12 cellular contexts compared by ENCODE assay signal in genomic region chr15:67118808-67119207, GRCh38. TPM values are rescaled to one million over a fixed set of nuclear protein-coding genes. Genes with fewer than 3 reads are reported as not detected.
DNase-seq lines count a peak whose midpoint lies in the region; ATAC-seq and TF ChIP-seq lines count a peak whose summit lies in the region.
"Had no signal": no experiment of that assay in that cellular context is flagged by ENCODE, and none has a peak within 500 bp of the region (broad histone marks: within the 10 kb centered on the region; RNA-seq: fewer than 3 reads in every experiment).

No MANE protein-coding gene starts in this region.

- peaks cover 96% of the 10 kb centered on the region for H3K79me2 ChIP-seq in fibroblast of lung (ENCODE audit: control insufficient read depth, insufficient read depth, low read length)
- peaks cover 26% of the 10 kb centered on the region; the same call in 1 of the 2 replicates for H3K79me2 ChIP-seq in MM.1S (ENCODE audit: low read length)

- H3K4me2 ChIP-seq in fibroblast of lung (ENCODE audit: extremely low read depth, insufficient read depth, low read length) (no peak overlapping the region), MM.1S (ENCODE audit: low read depth, low read length) (no peak overlapping the region)

- no peak for ATAC-seq in activated CD8-positive, alpha-beta T cell treated with anti-CD3 and anti-CD28 coated beads, Interleukin-2, amount 10 ng/mL, durations not matched to agents 7 days and 5 days
- ATAC-seq in upper lobe of left lung (ENCODE audit: low FRiP score in 2 of 2) = no peak
- ATAC-seq: heart left ventricle, SK-N-SH treated with all-trans-retinoic acid at 6 μM for 48 hours had no signal

- TF ChIP-seq POLR2A in uterus (IDR thresholded peaks at IDR 0.05) (no peak), upper lobe of left lung (IDR thresholded peaks at IDR 0.05) (no peak)

- no peaks in the 10 kb centered on the region for H3K9me2 ChIP-seq in MM.1S (replicated peaks; ENCODE audit: insufficient read depth, low read length)

- intact Hi-C loops in uterus (cut with DNase I; ENCODE audit: low total_unique reads) = no loop called here

- H2AFZ ChIP-seq in fibroblast of lung (ENCODE audit: low read length) (no peak overlapping the region), MM.1S (ENCODE audit: low read length) (no peak overlapping the region)

- DNase-seq in activated naive CD4-positive, alpha-beta T cell treated with Interleukin-2 at 50 U/mL for 16 hours = no peak
- DNase-seq in activated CD8-positive, alpha-beta T cell treated with anti-CD3 and anti-CD28 coated beads, Interleukin-2, amount 10 ng/mL, durations not matched to agents 7 days and 5 days = no peak
- DNase-seq in fibroblast of lung (ENCODE audit: low read depth in 2 of 2) = no peak
- DNase-seq in uterus = no peak
- DNase-seq in MM.1S = no peak
- no peak for DNase-seq in NCI-H1048 (lab: John Stamatoyannopoulos, UW)
- DNase-seq in upper lobe of left lung = no peak
- DNase-seq: activated CD4-positive, alpha-beta T cell treated with anti-CD3 and anti-CD28 coated beads, Interleukin-2, amount 50 U/mL, for 4 hours; heart left ventricle had no signal

- H3K27ac ChIP-seq in fibroblast of lung (ENCODE audit: insufficient read depth, low read length) (peak overlapping the region; percentile 81), uterus (peak overlapping the region; percentile 95 to 97), MM.1S (ENCODE audit: low read length) (no peak overlapping the region), upper lobe of left lung (no peak overlapping the region)
- H3K27ac ChIP-seq: neutrophil had no signal

- H3K9me3 Mint-ChIP-seq in activated naive CD4-positive, alpha-beta T cell treated with anti-CD3 and anti-CD28 coated beads, Interleukin-2, amount 50 U/mL, for 24 hours = no peaks in the 10 kb centered on the region
- H3K9me3 Mint-ChIP-seq in activated CD8-positive, alpha-beta T cell treated with anti-CD3 and anti-CD28 coated beads, Interleukin-2, amount 10 ng/mL, durations not matched to agents 7 days and 5 days (ENCODE audit: insufficient read depth) = no peaks in the 10 kb centered on the region

- POLR2A ChIA-PET in activated CD8-positive, alpha-beta T cell treated with anti-CD3 and anti-CD28 coated beads, Interleukin-2, amount 10 ng/mL, durations not matched to agents 7 days and 5 days (lab: Charles Lee) = interaction anchor here (1.0 to 1.6 kb wide), 4 partner anchors 16 to 33 kb away, joined by 3 to 6 read pairs (median 4); no protein-coding TSS in a partner anchor

- H4K20me1 ChIP-seq in fibroblast of lung (ENCODE audit: control insufficient read depth, extremely low read depth, insufficient read depth, low read length) = no peaks in the 10 kb centered on the region
- H4K20me1 ChIP-seq in MM.1S (ENCODE audit: insufficient read depth, low read length) = no peaks in the 10 kb centered on the region

- H3K4me3 Mint-ChIP-seq in activated naive CD4-positive, alpha-beta T cell treated with anti-CD3 and anti-CD28 coated beads, Interleukin-2, amount 50 U/mL, for 24 hours = peak overlapping the region; percentile 9
- H3K4me3 Mint-ChIP-seq in activated CD8-positive, alpha-beta T cell treated with anti-CD3 and anti-CD28 coated beads, Interleukin-2, amount 10 ng/mL, durations not matched to agents 7 days and 5 days = no peak overlapping the region

- no peaks in the 10 kb centered on the region for H3K36me3 Mint-ChIP-seq in activated naive CD4-positive, alpha-beta T cell treated with anti-CD3 and anti-CD28 coated beads, Interleukin-2, amount 50 U/mL, for 24 hours
- H3K36me3 Mint-ChIP-seq in activated CD8-positive, alpha-beta T cell treated with anti-CD3 and anti-CD28 coated beads, Interleukin-2, amount 10 ng/mL, durations not matched to agents 7 days and 5 days (ENCODE audit: low read depth) = peaks cover 34% of the 10 kb centered on the region

- WGBS in upper lobe of left lung, 2 donors = 98% methylated on average over 5 of the region's 5 CpGs

- H3K4me3 ChIP-seq in fibroblast of lung (replicated peaks in 1 of 4; ENCODE audit: control extremely low read depth in 1 of 4, insufficient read depth in 1 of 4, low read depth in 3 of 4, low read length in 4 of 4) = no peak overlapping the region
- H3K4me3 ChIP-seq in uterus = no peak overlapping the region
- H3K4me3 ChIP-seq in MM.1S (ENCODE audit: low read length) = no peak overlapping the region
- no peak overlapping the region for H3K4me3 ChIP-seq in upper lobe of left lung
- H3K4me3 ChIP-seq: heart left ventricle had no signal

- H3K27ac Mint-ChIP-seq in activated naive CD4-positive, alpha-beta T cell treated with anti-CD3 and anti-CD28 coated beads, Interleukin-2, amount 50 U/mL, for 24 hours = peak overlapping the region; percentile 92
- peak overlapping the region; percentile 58 for H3K27ac Mint-ChIP-seq in activated CD8-positive, alpha-beta T cell treated with anti-CD3 and anti-CD28 coated beads, Interleukin-2, amount 10 ng/mL, durations not matched to agents 7 days and 5 days

- H3K4me1 ChIP-seq in fibroblast of lung (ENCODE audit: control insufficient read depth, extremely low read depth, insufficient read depth, low read length) (peaks cover 74% of the 10 kb centered on the region), uterus (peaks cover 18 to 23% of the 10 kb centered on the region in 2 donors), MM.1S (ENCODE audit: low read length) (peaks cover 20% of the 10 kb centered on the region), upper lobe of left lung (peaks cover 60 to 68% (median 66%) of the 10 kb centered on the region in 4 donors)

- H3K27me3 ChIP-seq in fibroblast of lung (ENCODE audit: control insufficient read depth, insufficient read depth, low read length) = no peaks in the 10 kb centered on the region
- H3K27me3 ChIP-seq in uterus = no peaks in the 10 kb centered on the region
- no peaks in the 10 kb centered on the region for H3K27me3 ChIP-seq in MM.1S (replicated peaks; ENCODE audit: insufficient read depth, low read length)
- H3K27me3 ChIP-seq in upper lobe of left lung = no peaks in the 10 kb centered on the region
- H3K27me3 ChIP-seq: heart left ventricle had no signal

- H3K9me3 ChIP-seq in fibroblast of lung (ENCODE audit: control insufficient read depth, insufficient read depth, low read depth, low read length) (no peaks in the 10 kb centered on the region), uterus (no peaks in the 10 kb centered on the region), MM.1S (replicated peaks; ENCODE audit: insufficient read depth, low read length) (no peaks in the 10 kb centered on the region), upper lobe of left lung (no peaks in the 10 kb centered on the region)
- H3K9me3 ChIP-seq: heart left ventricle, neutrophil had no signal

- TF ChIP-seq EP300 in upper lobe of left lung (IDR thresholded peaks at IDR 0.05) = no peak

- peaks cover 94% of the 10 kb centered on the region for H3K4me1 Mint-ChIP-seq in activated naive CD4-positive, alpha-beta T cell treated with anti-CD3 and anti-CD28 coated beads, Interleukin-2, amount 50 U/mL, for 24 hours
- peaks cover 90% of the 10 kb centered on the region for H3K4me1 Mint-ChIP-seq in activated CD8-positive, alpha-beta T cell treated with anti-CD3 and anti-CD28 coated beads, Interleukin-2, amount 10 ng/mL, durations not matched to agents 7 days and 5 days (ENCODE audit: low read depth)

- no peaks in the 10 kb centered on the region for H3K27me3 Mint-ChIP-seq in activated naive CD4-positive, alpha-beta T cell treated with anti-CD3 and anti-CD28 coated beads, Interleukin-2, amount 50 U/mL, for 24 hours
- H3K27me3 Mint-ChIP-seq in activated CD8-positive, alpha-beta T cell treated with anti-CD3 and anti-CD28 coated beads, Interleukin-2, amount 10 ng/mL, durations not matched to agents 7 days and 5 days (ENCODE audit: low read depth) = no peaks in the 10 kb centered on the region

- H3K36me3 ChIP-seq in fibroblast of lung (ENCODE audit: control insufficient read depth, insufficient read depth, low read length) (peaks cover 20% of the 10 kb centered on the region), uterus (no peaks in the 10 kb centered on the region), MM.1S (replicated peaks; ENCODE audit: insufficient read depth, low read length) (no peaks in the 10 kb centered on the region), upper lobe of left lung (no peaks in the 10 kb centered on the region)
- H3K36me3 ChIP-seq: heart left ventricle, neutrophil had no signal

- CTCF ChIA-PET in activated CD8-positive, alpha-beta T cell treated with anti-CD3 and anti-CD28 coated beads, Interleukin-2, amount 10 ng/mL, durations not matched to agents 7 days and 5 days (lab: Charles Lee) = interaction anchor here (1.0 to 3.8 kb wide), 5 partner anchors 11 to 172 kb away, joined by 3 to 24 read pairs (median 4); no protein-coding TSS in a partner anchor

- TF ChIP-seq CTCF in fibroblast of lung (conservative IDR thresholded peaks at IDR 0.05 in 1 of 2, IDR thresholded peaks at IDR 0.05 in 1 of 2; ENCODE audit: low read depth in 1 of 2, low read length in 2 of 2) = no peak
- TF ChIP-seq CTCF in uterus (IDR thresholded peaks at IDR 0.05) = no peak
- TF ChIP-seq CTCF in MM.1S (IDR thresholded peaks at IDR 0.05; ENCODE audit: low read length) = no peak
- no peak for TF ChIP-seq CTCF in upper lobe of left lung (IDR thresholded peaks at IDR 0.05)

- H3F3A ChIP-seq in MM.1S (ENCODE audit: insufficient read depth, low read length) = no peaks in the 10 kb centered on the region

- H3K9ac ChIP-seq in fibroblast of lung (ENCODE audit: insufficient read depth, low read length) (no peak overlapping the region), MM.1S (ENCODE audit: low read length) (no peak overlapping the region)

RNA-seq across cellular contexts. Expression of gene SMAD3, which starts 53.4 kb away (rescaled TPM):
- total RNA-seq in activated CD8-positive, alpha-beta T cell treated with anti-CD3 and anti-CD28 coated beads, Interleukin-2, amount 10 ng/mL, durations not matched to agents 7 days and 5 days = 10 to 100 TPM; 26.8 to 27.1 TPM
- 48.8 and 69.9 TPM in 2 replicates for total RNA-seq in fibroblast of lung
- polyA plus RNA-seq in fibroblast of lung = 173 and 210 TPM in 2 replicates
- polyA plus RNA-seq in fibroblast of lung (2012) = 201 and 211 TPM in 2 replicates
- polyA minus RNA-seq in fibroblast of lung (ENCODE audit: low replicate concordance) = 738 and 1,027 TPM in 2 replicates
- 10 to 100 TPM; 14.3 to 66.9 (median 32.3) TPM for total RNA-seq in uterus
- total RNA-seq in upper lobe of left lung = 10 to 100 TPM; 31.7 to 44.5 (median 36.3) TPM

Comparison
In these comparisons a context has a peak if more than half of its experiments do, and no peak if none do; other contexts are left out.
1. H3K27ac ChIP-seq: peak in fibroblast of lung (single experiment) and uterus (2 of 2); none in MM.1S (single experiment) and upper lobe of left lung (0 of 4).